1 cellular context compared by ENCODE assay signal in genomic region chr16:56603589-56603988, GRCh38.
TF ChIP-seq lines count a peak whose summit lies in the region.

No MANE protein-coding gene starts in this region.

TF ChIP-seq in H1, 55 proteins besides CTCF, POLR2A, EP300 and RAD21:
- TF ChIP-seq NRF1 (IDR thresholded peaks at IDR 0.05; ENCODE audit: low read depth, low read length), result no peak
- TF ChIP-seq ZNF274 (IDR thresholded peaks at IDR 0.05; ENCODE audit: borderline replicate concordance, extremely low read depth, low read length), result no peak
- no peak for TF ChIP-seq MAFK (IDR thresholded peaks at IDR 0.05; ENCODE audit: low read depth, low read length)
- TF ChIP-seq RFX5 (IDR thresholded peaks at IDR 0.05; ENCODE audit: borderline replicate concordance, low read depth, low read length), result no peak
- no peak for TF ChIP-seq YY1 (IDR thresholded peaks at IDR 0.05; ENCODE audit: low read depth, low read length)
- TF ChIP-seq SIN3A (conservative IDR thresholded peaks at IDR 0.05 in 1 of 2, IDR thresholded peaks at IDR 0.05 in 1 of 2; ENCODE audit: low read depth in 1 of 2, low read length in 2 of 2), result 0 out of 4 replicates have a peak, but pooled peaks of 1 of the 2 experiments have one; percentile 29
- TF ChIP-seq TEAD4 (IDR thresholded peaks at IDR 0.05; ENCODE audit: low read depth, low read length), result no peak
